ENCODE assay signal across 14 cellular contexts in genomic region chr4:108037884-108038283, GRCh38.
"Had no signal": no experiment of that assay in that cellular context is flagged by ENCODE, and none has a peak within 500 bp of the region (broad histone marks: within the 10 kb centered on the region; RNA-seq: fewer than 3 reads in every experiment).

No MANE protein-coding gene starts in this region.

- H3K9me3 ChIP-seq: lower lobe of right lung, neutrophil, SK-N-SH, transverse colon had no signal

- H3K4me3 Mint-ChIP-seq: activated B cell treated with CpG ODN at 0.5 μM for 24 hours, T-helper 17 cell had no signal

- ATAC-seq: lower lobe of right lung, T-helper 17 cell had no signal

- DNase-seq: activated B cell treated with CpG ODN at 0.5 μM for 24 hours, activated gamma-delta T cell, brain microvascular endothelial cell, cerebellar nuclear complex, dermis blood vessel endothelial cell, lower lobe of right lung, midbrain, right cardiac atrium, SK-N-SH, small intestine, substantia nigra, T-helper 17 cell, transverse colon had no signal

- H3K27ac Mint-ChIP-seq: activated B cell treated with CpG ODN at 0.5 μM for 24 hours had no signal

- H3K27me3 Mint-ChIP-seq: activated B cell treated with CpG ODN at 0.5 μM for 24 hours, T-helper 17 cell had no signal

- H3K27me3 ChIP-seq: brain microvascular endothelial cell, neutrophil, transverse colon had no signal

- H3K9me3 Mint-ChIP-seq: activated B cell treated with CpG ODN at 0.5 μM for 24 hours had no signal

- H3K9ac ChIP-seq: SK-N-SH had no signal

- H3K36me3 ChIP-seq: brain microvascular endothelial cell had no signal

- H3K4me3 ChIP-seq: lower lobe of right lung, transverse colon had no signal

- H3K4me1 ChIP-seq: lower lobe of right lung, transverse colon had no signal

- H3K27ac ChIP-seq: brain microvascular endothelial cell, lower lobe of right lung, neutrophil, transverse colon had no signal

- H3K9me2 ChIP-seq: SK-N-SH had no signal

- H3K4me2 ChIP-seq: SK-N-SH had no signal
